ENCODE assay signal across 8 cellular contexts in genomic region chr9:131728961-131729360, GRCh38. TPM values are rescaled to one million over a fixed set of nuclear protein-coding genes. Genes with fewer than 3 reads are reported as not detected.
DNase-seq lines count a peak whose midpoint lies in the region; ATAC-seq and TF ChIP-seq lines count a peak whose summit lies in the region.

No MANE protein-coding gene starts in this region.

- peaks cover 97% of the 10 kb centered on the region for H3K4me1 ChIP-seq in CD4-positive, alpha-beta memory T cell (ENCODE audit: insufficient read depth, low read length)
- H3K4me1 ChIP-seq in HUES48 (ENCODE audit: control insufficient read depth, insufficient read depth, low read length): peaks cover 46% of the 10 kb centered on the region
- peaks cover 79% of the 10 kb centered on the region for H3K4me1 ChIP-seq in suprapubic skin
- peaks cover 24 to 64% of the 10 kb centered on the region in 2 donors for H3K4me1 ChIP-seq in adrenal gland (replicated peaks in 1 of 2)

- H3K4me3 ChIP-seq in CD4-positive, alpha-beta memory T cell (ENCODE audit: low read length in 2 of 2): peak overlapping the region; percentile 9 to 40
- no peak overlapping the region for H3K4me3 ChIP-seq in HUES48 (ENCODE audit: low read depth, low read length)
- H3K4me3 ChIP-seq in suprapubic skin: no peak overlapping the region
- no peak overlapping the region for H3K4me3 ChIP-seq in adrenal gland

- TF ChIP-seq POLR2A in suprapubic skin (IDR thresholded peaks at IDR 0.05): no peak
- no peak for TF ChIP-seq POLR2A in adrenal gland (IDR thresholded peaks at IDR 0.05)

- ATAC-seq in HG03521 (IDR thresholded peaks at IDR 0.05; ENCODE audit: unreplicated experiment): no peak

- intact Hi-C loops in CD4-positive, alpha-beta memory T cell (cut with micrococcal nuclease): loop anchor here (1.0 to 2.0 kb wide), 3 partner anchors 9 to 50 kb away; no protein-coding TSS in a partner anchor
- intact Hi-C loops in adrenal gland (cut with DNase I): no loop called here

- no peak overlapping the region for H3K9ac ChIP-seq in HUES48 (ENCODE audit: low read depth, low read length)

- peaks cover 4 to 11% of the 10 kb centered on the region in 2 donors for H3K36me3 Mint-ChIP-seq in CD4-positive, alpha-beta memory T cell
- peaks cover 12% of the 10 kb centered on the region for H3K36me3 Mint-ChIP-seq in mesothelial cell of epicardium

- no peaks in the 10 kb centered on the region for H3K9me3 Mint-ChIP-seq in CD4-positive, alpha-beta memory T cell
- H3K9me3 Mint-ChIP-seq in mesothelial cell of epicardium: no peaks in the 10 kb centered on the region

- H3K27ac ChIP-seq in CD4-positive, alpha-beta memory T cell (ENCODE audit: low read depth, low read length): peak overlapping the region; percentile 99
- H3K27ac ChIP-seq in HUES48 (ENCODE audit: low read depth, low read length) (peak overlapping the region; percentile 43), suprapubic skin (peak overlapping the region; percentile 60), adrenal gland (peak overlapping the region in 2 of 5 donors; percentile 48 to 79)

- H3K27ac Mint-ChIP-seq in CD4-positive, alpha-beta memory T cell: peak overlapping the region; percentile 89 to 99 (median 97)
- H3K27ac Mint-ChIP-seq in mesothelial cell of epicardium: no peak overlapping the region

- CTCF ChIA-PET in CD4-positive, alpha-beta memory T cell (lab: Charles Lee; ENCODE audit: partially characterized antibody): interaction anchor here (0.9 to 5.6 kb wide), 7 partner anchors 8 to 137 kb away, joined by 3 to 28 read pairs (median 8); partner anchors contain the start of gene RAPGEF1

- H3K27me3 ChIP-seq in CD4-positive, alpha-beta memory T cell (ENCODE audit: insufficient read depth, low read length): no peaks in the 10 kb centered on the region
- H3K27me3 ChIP-seq in HUES48 (ENCODE audit: control insufficient read depth, insufficient read depth, low read length) (no peaks in the 10 kb centered on the region), suprapubic skin (no peaks in the 10 kb centered on the region), adrenal gland (no peaks in the 10 kb centered on the region)

- POLR2A ChIA-PET in CD4-positive, alpha-beta memory T cell (lab: Charles Lee; ENCODE audit: partially characterized antibody): interaction anchor here (0.9 to 19.6 kb wide), 11 partner anchors 9 to 143 kb away, joined by 4 to 692 read pairs (median 8); no protein-coding TSS in a partner anchor

- peaks cover 70 to 97% (median 85%) of the 10 kb centered on the region in 4 donors for H3K4me1 Mint-ChIP-seq in CD4-positive, alpha-beta memory T cell
- peaks cover 33% of the 10 kb centered on the region for H3K4me1 Mint-ChIP-seq in mesothelial cell of epicardium

- no peaks in the 10 kb centered on the region for H3K9me3 ChIP-seq in CD4-positive, alpha-beta memory T cell (ENCODE audit: control insufficient read depth in 1 of 2, low read length in 2 of 2)
- no peaks in the 10 kb centered on the region for H3K9me3 ChIP-seq in HUES48 (ENCODE audit: control insufficient read depth, insufficient read depth, low read length)
- no peaks in the 10 kb centered on the region for H3K9me3 ChIP-seq in suprapubic skin
- H3K9me3 ChIP-seq in adrenal gland (replicated peaks in 1 of 3): no peaks in the 10 kb centered on the region

- no peak for TF ChIP-seq EP300 in suprapubic skin (IDR thresholded peaks at IDR 0.05)

- H3K36me3 ChIP-seq in CD4-positive, alpha-beta memory T cell (ENCODE audit: insufficient read depth, low read length): no peaks in the 10 kb centered on the region
- H3K36me3 ChIP-seq in HUES48 (ENCODE audit: control insufficient read depth, insufficient read depth, low read length) (no peaks in the 10 kb centered on the region), suprapubic skin (no peaks in the 10 kb centered on the region), adrenal gland (replicated peaks in 1 of 2) (no peaks in the 10 kb centered on the region)

- peak; percentile 73 to 89 (median 78) for DNase-seq in CD4-positive, alpha-beta memory T cell
- peak; percentile 77 for DNase-seq in activated CD8-positive, alpha-beta memory T cell treated with anti-CD3 and anti-CD28 coated beads, Interleukin-2, amount 50 U/mL, for 48 hours
- DNase-seq in kidney tubule cell (ENCODE audit: low spot score): peak; percentile 40
- DNase-seq in suprapubic skin (ENCODE audit: low spot score in 2 of 2): no peak
- DNase-seq in mesothelial cell of epicardium (ENCODE audit: low spot score in 2 of 2, unreplicated experiment in 2 of 2): no peak
- no peak for DNase-seq in adrenal gland

- H3K27me3 Mint-ChIP-seq in CD4-positive, alpha-beta memory T cell: no peaks in the 10 kb centered on the region
- no peaks in the 10 kb centered on the region for H3K27me3 Mint-ChIP-seq in mesothelial cell of epicardium (ENCODE audit: low read depth)

- peak overlapping the region; percentile 74 to 90 (median 82) for H3K4me3 Mint-ChIP-seq in CD4-positive, alpha-beta memory T cell
- no peak overlapping the region for H3K4me3 Mint-ChIP-seq in mesothelial cell of epicardium

- TF ChIP-seq CTCF in suprapubic skin (IDR thresholded peaks at IDR 0.05): no peak
- TF ChIP-seq CTCF in mesothelial cell of epicardium (IDR thresholded peaks at IDR 0.05; ENCODE audit: unreplicated experiment): no peak
- no peak for TF ChIP-seq CTCF in adrenal gland (IDR thresholded peaks at IDR 0.05)

- 45% methylated on average over 3 of the region's 3 CpGs for WGBS in suprapubic skin
- 23 to 42% (median 38%) methylated on average over 2 to 3 of the region's 3 CpGs for WGBS in adrenal gland, 4 donors

RNA-seq across cellular contexts. Expression of gene RAPGEF1, which starts 10.9 kb away (rescaled TPM):
- total RNA-seq in CD4-positive, alpha-beta memory T cell: 100 to 1,000 TPM; 129 to 149 TPM
- 10 to 100 TPM in 1 of 2 donors, 1 to 10 TPM in 1; 1.5 to 23.0 TPM for polyA plus RNA-seq in CD4-positive, alpha-beta memory T cell
- 10 to 100 TPM; 43.0 to 58.3 (median 51.7) TPM for total RNA-seq in suprapubic skin
- 49.3 to 59.1 TPM (median 50.4 TPM) in 3 replicates for total RNA-seq in mesothelial cell of epicardium
- total RNA-seq in adrenal gland: 100 to 1,000 TPM in 1 of 8 donors, 10 to 100 TPM in 7; 38.6 to 136 (median 61.2) TPM
- 10 to 100 TPM; 14.5 to 48.7 (median 26.9) TPM for polyA plus RNA-seq in adrenal gland

Comparison
In these comparisons a context has a peak if more than half of its experiments do, and no peak if none do; other contexts are left out.
1. DNase-seq: peak in CD4-positive, alpha-beta memory T cell (5 of 5), activated CD8-positive, alpha-beta memory T cell treated with anti-CD3 and anti-CD28 coated beads, Interleukin-2, amount 50 U/mL, for 48 hours (single experiment) and kidney tubule cell (single experiment); none in suprapubic skin (0 of 2), mesothelial cell of epicardium (0 of 2) and adrenal gland (0 of 7).
2. H3K4me3 ChIP-seq: peak in CD4-positive, alpha-beta memory T cell (2 of 2); none in HUES48 (single experiment), suprapubic skin (single experiment) and adrenal gland (0 of 4).